ENCODE assay signal across 8 cellular contexts in genomic region chr2:179265082-179265575, GRCh38. TPM values are rescaled to one million over a fixed set of nuclear protein-coding genes. Genes with fewer than 3 reads are reported as not detected.
DNase-seq lines count a peak whose midpoint lies in the region; ATAC-seq, FAIRE-seq and TF ChIP-seq lines count a peak whose summit lies in the region.

No MANE protein-coding gene starts in this region.

- H3K9me3 ChIP-seq in HCT116 (ENCODE audit: control insufficient read depth in 1 of 2, insufficient read depth in 1 of 2, low read depth in 1 of 2, low read length in 2 of 2) = no peaks in the 10 kb centered on the region
- no peaks in the 10 kb centered on the region for H3K9me3 ChIP-seq in T-helper 17 cell (ENCODE audit: control insufficient read depth, low read length, poor library complexity, severe bottlenecking)
- H3K9me3 ChIP-seq in pancreas = no peaks in the 10 kb centered on the region

- H4K20me1 ChIP-seq in HCT116 (ENCODE audit: insufficient read depth) = no peaks in the 10 kb centered on the region

- no peak for ATAC-seq in HCT116
- no peak for ATAC-seq in T-helper 17 cell
- peak in 1 of 4 donors; percentile 16 for ATAC-seq in pancreas
- no peak for ATAC-seq in GM18502 (IDR thresholded peaks at IDR 0.05; ENCODE audit: poor library complexity, unreplicated experiment)

- no peak for FAIRE-seq in pancreas (lab: Jason Lieb, UNC)

- intact Hi-C loops in HCT116 (cut with micrococcal nuclease) (no loop called here), pancreas (cut with DNase I) (no loop called here)

- WGBS in pancreas, 2 donors = 52 to 58% methylated on average over 6 of the region's 6 CpGs

- DNase-seq in HCT116 (ENCODE audit: low read depth, low spot score) (no peak), T-helper 17 cell (no peak), fibroblast of villous mesenchyme (ENCODE audit: low read depth) (peak; percentile 35), pancreas (no peak), kidney tubule cell (ENCODE audit: low spot score) (no peak), NCI-H2196 treated with DMSO at 0.1 percent for 48 hours (lab: John Stamatoyannopoulos, UW; ENCODE audit: unreplicated experiment) (no peak), NCI-H1436 treated with DMSO at 0.1 percent for 48 hours (lab: John Stamatoyannopoulos, UW) (no peak)

- RAD21 ChIA-PET in HCT116 (lab: Charles Lee; ENCODE audit: low non-redundant PET in 1 of 2, low total read pairs in 2 of 2, uncharacterized antibody in 2 of 2, unreplicated experiment in 2 of 2) = no interaction called here

- H3K27me3 ChIP-seq in HCT116 (ENCODE audit: insufficient read depth, low read length) (no peaks in the 10 kb centered on the region), pancreas (no peaks in the 10 kb centered on the region)

- H3K36me3 ChIP-seq in HCT116 (ENCODE audit: control insufficient read depth in 1 of 2, insufficient read depth in 2 of 2, low read length in 2 of 2) (no peaks in the 10 kb centered on the region), pancreas (no peaks in the 10 kb centered on the region)

- H3K27me3 Mint-ChIP-seq in T-helper 17 cell = peaks cover 61% of the 10 kb centered on the region

- no peak for TF ChIP-seq RAD21 in HCT116 (IDR thresholded peaks at IDR 0.05; ENCODE audit: low read depth)

- TF ChIP-seq CTCF in HCT116 (IDR thresholded peaks at IDR 0.05 in 2 of 3, conservative IDR thresholded peaks at IDR 0.05 in 1 of 3; ENCODE audit: borderline replicate concordance in 1 of 3, insufficient read depth in 1 of 3, low read depth in 2 of 3, low read length in 2 of 3) (no peak), fibroblast of villous mesenchyme (IDR thresholded peaks at IDR 0.05; ENCODE audit: insufficient read depth, low read depth, low read length) (no peak), pancreas (IDR thresholded peaks at IDR 0.05) (no peak)

- H2AFZ ChIP-seq in HCT116 (ENCODE audit: low read depth, low read length, poor library complexity, severe bottlenecking) = peak overlapping the region; percentile 85

- peak overlapping the region; percentile 58 for H3K4me3 Mint-ChIP-seq in T-helper 17 cell

- H3K36me3 Mint-ChIP-seq in T-helper 17 cell (ENCODE audit: low read depth) = no peaks in the 10 kb centered on the region

- TF ChIP-seq POLR2A in HCT116 (IDR thresholded peaks at IDR 0.05; ENCODE audit: borderline replicate concordance, extremely low read depth, insufficient read depth, insufficient read length) = no peak

- H3K4me2 ChIP-seq in HCT116 (ENCODE audit: low read length) = peak overlapping the region; percentile 98

- peak overlapping the region; percentile 71 to 86; a peak in 3 of 4 replicates for H3K4me3 ChIP-seq in HCT116 (replicated peaks in 1 of 2; ENCODE audit: low read depth in 1 of 2, low read length in 2 of 2)
- H3K4me3 ChIP-seq in fibroblast of villous mesenchyme (ENCODE audit: low read depth, low read length) = peak overlapping the region; percentile 81
- H3K4me3 ChIP-seq in pancreas = peak overlapping the region; percentile 48 to 72 (median 56)

- no peak overlapping the region for H3K27ac Mint-ChIP-seq in T-helper 17 cell

- H3K79me2 ChIP-seq in HCT116 (ENCODE audit: insufficient read depth, low read length) = peaks cover 18% of the 10 kb centered on the region

- POLR2A ChIA-PET in HCT116 (lab: Charles Lee) = no interaction called here

- CTCF ChIA-PET in HCT116 (lab: Charles Lee) = no interaction called here

- H3K4me1 ChIP-seq in HCT116 (ENCODE audit: control insufficient read depth in 1 of 2, insufficient read depth in 2 of 2, low read length in 2 of 2) = peaks cover 11 to 30% of the 10 kb centered on the region in 2 experiments; a peak in 3 of 4 replicates
- H3K4me1 ChIP-seq in pancreas = peaks cover 3 to 14% (median 13%) of the 10 kb centered on the region in 3 donors

- peaks cover 6% of the 10 kb centered on the region for H3K4me1 Mint-ChIP-seq in T-helper 17 cell

- H3K27ac ChIP-seq in HCT116 (ENCODE audit: low read depth, low read length) (peak overlapping the region; percentile 59; the same call in 1 of the 2 replicates), pancreas (peak overlapping the region; percentile 34 to 86 (median 73))

- no peaks in the 10 kb centered on the region for H3K9me2 ChIP-seq in HCT116 (ENCODE audit: insufficient read depth)

- BruUV-seq in HCT116 (replicated peaks; lab: Mats Ljungman, UMichigan) = no TSS peak

- H3K9ac ChIP-seq in HCT116 (ENCODE audit: low read length) = 0 out of 2 replicates have a peak overlapping the region, but pooled peaks have one; percentile 68

TF ChIP-seq in HCT116, 20 proteins besides CTCF, POLR2A, EP300 and RAD21:
- TF ChIP-seq EGR1 (IDR thresholded peaks at IDR 0.05; ENCODE audit: low read depth) (no peak), SRF (IDR thresholded peaks at IDR 0.05; ENCODE audit: low read depth) (no peak), MAX (IDR thresholded peaks at IDR 0.05) (0 out of 2 replicates have a peak, but pooled peaks have one; percentile 28)

RNA-seq across cellular contexts. Expression of gene SESTD1, which starts 0.5 kb away (rescaled TPM):
- 26.6 TPM for total RNA-seq in HCT116 (2021; ENCODE audit: unreplicated experiment)
- polyA plus RNA-seq in HCT116 (2012) = 6.7 and 7.2 TPM in 2 replicates
- 10 to 100 TPM; 16.1 to 16.3 TPM for total RNA-seq in T-helper 17 cell
- 13.5 and 14.2 TPM in 2 replicates for total RNA-seq in fibroblast of villous mesenchyme
- 10 to 100 TPM; 10.5 to 37.0 (median 17.8) TPM for total RNA-seq in pancreas
- 1 to 10 TPM; 4.0 to 7.5 TPM for polyA plus RNA-seq in pancreas
